Comparison of ENCODE assay signal across 8 cellular contexts in the genomic region with DNA sequence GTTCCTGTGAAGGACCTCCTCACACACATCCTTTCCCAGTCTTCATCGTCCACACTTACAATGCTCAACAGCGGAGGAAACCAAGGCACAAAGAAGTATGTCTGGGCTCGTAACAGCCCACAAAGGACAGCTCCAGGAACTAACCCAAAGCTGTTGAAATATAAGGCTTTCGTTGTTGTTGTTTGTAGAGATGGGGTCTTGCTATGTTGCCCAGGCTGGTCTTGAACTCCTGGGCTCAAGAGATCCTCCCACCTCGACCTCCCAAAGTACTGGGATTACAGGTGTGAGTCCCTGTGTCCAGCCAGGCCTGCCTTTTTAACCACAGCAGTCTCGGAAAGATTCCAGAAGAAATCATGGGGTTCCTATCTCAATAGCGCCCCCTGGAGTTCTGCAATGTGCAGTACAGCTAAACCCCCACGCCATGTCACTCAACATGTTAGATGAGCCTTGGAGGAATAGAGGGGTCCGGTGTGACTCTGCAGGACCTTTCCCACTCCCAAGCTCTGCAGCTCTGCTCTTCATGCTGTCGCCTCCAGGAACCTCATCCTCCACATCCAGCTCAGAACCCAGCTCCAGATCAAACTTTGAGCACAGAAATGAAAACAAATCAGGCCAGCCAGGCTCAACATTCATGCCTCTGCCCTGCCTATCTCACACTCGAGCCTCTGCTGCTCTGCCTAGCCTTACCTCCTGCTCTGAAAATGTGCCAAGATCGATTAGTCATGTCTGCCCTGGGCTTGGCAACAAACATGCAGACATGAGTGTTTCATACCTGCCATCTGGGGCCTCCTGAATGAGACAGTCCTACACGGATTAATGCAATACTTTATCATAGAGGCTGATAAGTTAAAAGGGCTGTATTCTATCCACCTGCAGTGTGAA. TPM values are rescaled to one million over a fixed set of nuclear protein-coding genes. Genes with fewer than 3 reads are reported as not detected.
A peak's percentile ranks its signal among the peaks of the same experiment; 100 is the strongest.
DNase-seq lines count a peak whose midpoint lies in the region; ATAC-seq and TF ChIP-seq lines count a peak whose summit lies in the region.

No MANE protein-coding gene starts in this region.

- H3K4me3 Mint-ChIP-seq in CD4-positive, alpha-beta T cell, result no peak overlapping the region
- no peak overlapping the region for H3K4me3 Mint-ChIP-seq in MCF 10A (ENCODE audit: unreplicated experiment)

- peak; percentile 61 for TF ChIP-seq CTCF in CD4-positive, alpha-beta T cell (IDR thresholded peaks at IDR 0.05)
- TF ChIP-seq CTCF in MCF 10A (IDR thresholded peaks at IDR 0.05; ENCODE audit: unreplicated experiment), result peak; percentile 58

- DNase-seq in CD4-positive, alpha-beta T cell, result peak in 7 of 10 experiments; percentile 5 to 18 (median 7)
- DNase-seq in HCEC 1CT (peak; percentile 36), OCI-M1 (lab: John Stamatoyannopoulos, UW) (peak; percentile 69), MCF 10A (ENCODE audit: unreplicated experiment) (peak; percentile 63), lung microvascular endothelial cell (ENCODE audit: low read depth in 2 of 2) (peak; percentile 51 to 64)
- DNase-seq in effector CD8-positive, alpha-beta T cell (lab: John Stamatoyannopoulos, UW), result no peak

- peaks cover under 1% of the 10 kb centered on the region for H3K36me3 Mint-ChIP-seq in CD4-positive, alpha-beta T cell (ENCODE audit: low read depth)
- no peaks in the 10 kb centered on the region for H3K36me3 Mint-ChIP-seq in MCF 10A (ENCODE audit: insufficient read depth, unreplicated experiment)

- POLR2A ChIA-PET in CD4-positive, alpha-beta T cell (lab: Charles Lee), result no interaction called here
- POLR2A ChIA-PET in MCF 10A (lab: Yijun Ruan, JAX), result interaction anchor here (0.8 to 1.6 kb wide), 2 partner anchors 13 to 101 kb away, joined by 3 to 5 read pairs; no protein-coding TSS in a partner anchor

- no peak for ATAC-seq in CD4-positive, alpha-beta T cell (ENCODE audit: poor library complexity)
- no peak for ATAC-seq in HG02884 (IDR thresholded peaks at IDR 0.05; ENCODE audit: unreplicated experiment)
- ATAC-seq in HG02970 (IDR thresholded peaks at IDR 0.05; ENCODE audit: low FRiP score, unreplicated experiment), result no peak

- H3K9me3 Mint-ChIP-seq in CD4-positive, alpha-beta T cell, result no peaks in the 10 kb centered on the region
- no peaks in the 10 kb centered on the region for H3K9me3 Mint-ChIP-seq in MCF 10A (ENCODE audit: unreplicated experiment)

- H3K27me3 Mint-ChIP-seq in CD4-positive, alpha-beta T cell, result no peaks in the 10 kb centered on the region
- H3K27me3 Mint-ChIP-seq in MCF 10A (ENCODE audit: insufficient read depth, unreplicated experiment), result peaks cover 17% of the 10 kb centered on the region

- peaks cover 7% of the 10 kb centered on the region for H3K4me1 Mint-ChIP-seq in CD4-positive, alpha-beta T cell (ENCODE audit: low read depth)
- no peaks in the 10 kb centered on the region for H3K4me1 Mint-ChIP-seq in MCF 10A (ENCODE audit: insufficient read depth, unreplicated experiment)

- H3K27me3 ChIP-seq in CD4-positive, alpha-beta T cell (ENCODE audit: control insufficient read depth, insufficient read depth, low read length), result no peaks in the 10 kb centered on the region

- CTCF ChIA-PET in CD4-positive, alpha-beta T cell (lab: Charles Lee), result no interaction called here
- CTCF ChIA-PET in MCF 10A (lab: Yijun Ruan, JAX), result interaction anchor here (0.6 to 1.9 kb wide), 6 partner anchors 9 to 238 kb away, joined by 3 to 8 read pairs (median 3); no protein-coding TSS in a partner anchor

- H3K27ac Mint-ChIP-seq in CD4-positive, alpha-beta T cell, result no peak overlapping the region
- H3K27ac Mint-ChIP-seq in MCF 10A (ENCODE audit: low read depth, unreplicated experiment), result no peak overlapping the region

- intact Hi-C loops in CD4-positive, alpha-beta T cell (cut with DNase I, micrococcal nuclease), result no loop called here
- intact Hi-C loops in MCF 10A (cut with micrococcal nuclease), result no loop called here

- H3K9me3 ChIP-seq in CD4-positive, alpha-beta T cell (ENCODE audit: control insufficient read depth, low read length), result no peaks in the 10 kb centered on the region

- H3K27ac ChIP-seq in CD4-positive, alpha-beta T cell (ENCODE audit: low read depth, low read length), result no peak overlapping the region

- BruUV-seq in MCF 10A (replicated peaks; lab: Mats Ljungman, UMichigan), result no TSS peak

RNA-seq across cellular contexts. Expression of gene PLA2G4C, which starts 7.5 kb away (rescaled TPM):
- 1 to 10 TPM; 1.9 TPM for total RNA-seq in CD4-positive, alpha-beta T cell
- total RNA-seq in MCF 10A (2022) (1.1 and 1.4 TPM in 2 replicates), lung microvascular endothelial cell (44.0 and 98.8 TPM in 2 replicates)

RNA-seq across cellular contexts. Expression of gene CABP5, which starts 59.2 kb away (rescaled TPM):
- not detected for total RNA-seq in CD4-positive, alpha-beta T cell
- total RNA-seq in MCF 10A (2022) (not detected in 2 replicates), lung microvascular endothelial cell (not detected in 2 replicates)

Comparison
In these comparisons a context has a peak if more than half of its experiments do, and no peak if none do; other contexts are left out.
1. RNA of gene PLA2G4C, which starts 7.5 kb away (total RNA-seq): 44.0 to 98.8 TPM in lung microvascular endothelial cell; 1.9 TPM in CD4-positive, alpha-beta T cell and 1.1 to 1.4 TPM in MCF 10A; every median in the first group is over 10 times any median in the second.